In the genomic region with DNA sequence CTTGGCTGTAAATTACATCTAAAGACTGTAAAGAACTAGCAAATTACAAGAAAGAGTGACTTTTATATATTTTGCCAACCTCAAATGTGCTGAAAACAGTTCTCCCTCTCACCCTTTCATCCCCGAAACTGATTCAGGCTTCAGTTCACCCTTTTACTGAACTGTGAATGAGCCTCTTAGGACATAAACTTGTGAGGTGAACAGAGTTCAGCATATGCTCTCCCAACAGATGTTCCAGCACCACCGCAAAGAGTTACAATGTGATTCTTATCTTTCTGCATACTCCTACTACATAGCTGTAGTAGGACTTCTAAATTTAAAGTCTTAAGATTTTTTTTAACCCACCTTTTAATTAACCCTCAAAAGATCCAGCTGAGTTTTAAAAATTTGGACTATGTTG, we compare ENCODE assay signal across 9 cellular contexts. TPM values are rescaled to one million over a fixed set of nuclear protein-coding genes. Genes with fewer than 3 reads are reported as not detected.
DNase-seq lines count a peak whose midpoint lies in the region; ATAC-seq, FAIRE-seq and TF ChIP-seq lines count a peak whose summit lies in the region.
"Had no signal": no experiment of that assay in that cellular context is flagged by ENCODE, and none has a peak within 500 bp of the region (broad histone marks: within the 10 kb centered on the region; RNA-seq: fewer than 3 reads in every experiment).

No MANE protein-coding gene starts in this region.

- POLR2A ChIA-PET in A673 (lab: Charles Lee; ENCODE audit: low non-redundant PET) = no interaction called here

- no peaks in the 10 kb centered on the region for H3K27me3 ChIP-seq in A673 (replicated peaks; ENCODE audit: insufficient read depth, low read depth, low read length, poor library complexity)
- H3K27me3 ChIP-seq in astrocyte (ENCODE audit: insufficient read depth, low read length) = peaks cover 2% of the 10 kb centered on the region

- H3K27me3 Mint-ChIP-seq in HFFc6 (ENCODE audit: insufficient read depth) = peaks cover 6% of the 10 kb centered on the region; the same call in 1 of the 2 replicates
- H3K27me3 Mint-ChIP-seq in astrocyte (ENCODE audit: low read depth, unreplicated experiment) = no peaks in the 10 kb centered on the region
- H3K27me3 Mint-ChIP-seq in memory B cell = no peaks in the 10 kb centered on the region

- CTCF ChIA-PET in A673 (lab: Charles Lee) = no interaction called here

- H3K79me2 ChIP-seq in astrocyte (ENCODE audit: insufficient read depth, low read length) = peaks cover 20% of the 10 kb centered on the region

- no peak for TF ChIP-seq CTCF in A673 (conservative IDR thresholded peaks at IDR 0.05; ENCODE audit: low read depth, low read length)
- TF ChIP-seq CTCF in HFFc6 (IDR thresholded peaks at IDR 0.05) = no peak
- no peak for TF ChIP-seq CTCF in astrocyte (IDR thresholded peaks at IDR 0.05; ENCODE audit: insufficient read depth, low read depth, low read length)

- DNase-seq in A673 (ENCODE audit: low spot score) (no peak), HFFc6 (no peak), astrocyte (ENCODE audit: low read depth) (no peak), memory B cell (ENCODE audit: low spot score in 2 of 2) (no peak), NCI-H526 (lab: John Stamatoyannopoulos, UW) (no peak)
- no peak for DNase-seq in NK-92 treated with Interleukin-12 subunit alpha and Interleukin-12 subunit beta, amount 100 ng/mL, for 24 hours (lab: John Stamatoyannopoulos, UW)
- DNase-seq: NCI-H226 had no signal

- H3K36me3 ChIP-seq in A673 (ENCODE audit: insufficient read depth, low read length, poor library complexity, severe bottlenecking) = no peaks in the 10 kb centered on the region
- no peaks in the 10 kb centered on the region for H3K36me3 ChIP-seq in astrocyte (ENCODE audit: insufficient read depth, low read length)

- H3K9me3 ChIP-seq in A673 (ENCODE audit: low read depth, low read length, poor library complexity, severe bottlenecking) (no peaks in the 10 kb centered on the region), astrocyte (ENCODE audit: insufficient read depth, low read depth, low read length) (no peaks in the 10 kb centered on the region)

- FAIRE-seq in astrocyte (lab: Jason Lieb, UNC) = no peak

- peak overlapping the region; percentile 88 for H3K4me3 ChIP-seq in A673 (ENCODE audit: low read depth, low read length, poor library complexity, severe bottlenecking)
- no peak overlapping the region for H3K4me3 ChIP-seq in astrocyte (ENCODE audit: insufficient read depth, low read depth, low read length)

- intact Hi-C loops in A673 (cut with micrococcal nuclease; ENCODE audit: unreplicated experiment) = loop anchor here (5.0 kb wide), 2 partner anchors 74 to 94 kb away; no protein-coding TSS in a partner anchor

- H2AFZ ChIP-seq in astrocyte (ENCODE audit: low read depth, low read length) = no peak overlapping the region

- H3K9ac ChIP-seq in astrocyte (ENCODE audit: low read length) = no peak overlapping the region

- H3K27ac Mint-ChIP-seq in HFFc6 (no peak overlapping the region; the same call in 1 of the 2 replicates), astrocyte (ENCODE audit: unreplicated experiment) (peak overlapping the region; percentile 15), memory B cell (peak overlapping the region; percentile 83)

- H3K27ac ChIP-seq in A673 (ENCODE audit: low read depth, low read length, poor library complexity, severe bottlenecking) (no peak overlapping the region), astrocyte (ENCODE audit: low read depth, low read length) (no peak overlapping the region)

- peaks cover 7% of the 10 kb centered on the region for H4K20me1 ChIP-seq in astrocyte (ENCODE audit: insufficient read depth, low read length)

- H3K9me3 Mint-ChIP-seq in HFFc6 (no peaks in the 10 kb centered on the region), astrocyte (ENCODE audit: unreplicated experiment) (no peaks in the 10 kb centered on the region), memory B cell (no peaks in the 10 kb centered on the region)

- TSS peak; percentile 43 for BruUV-seq in A673 (replicated peaks; lab: Mats Ljungman, UMichigan)

- H3K4me1 Mint-ChIP-seq in HFFc6 (ENCODE audit: low read depth) (peaks cover 25% of the 10 kb centered on the region), astrocyte (ENCODE audit: low read depth, unreplicated experiment) (peaks cover 17% of the 10 kb centered on the region), memory B cell (peaks cover 20% of the 10 kb centered on the region)

- H3K4me3 Mint-ChIP-seq in HFFc6 = peak overlapping the region; percentile 86
- H3K4me3 Mint-ChIP-seq in astrocyte (ENCODE audit: unreplicated experiment) = peak overlapping the region; percentile 97
- H3K4me3 Mint-ChIP-seq in memory B cell = peak overlapping the region; percentile 89

- ATAC-seq in memory B cell (ENCODE audit: low read depth) (no peak), HG03095 (IDR thresholded peaks at IDR 0.05; ENCODE audit: unreplicated experiment) (no peak), HG03139 (IDR thresholded peaks at IDR 0.05; ENCODE audit: unreplicated experiment) (no peak)

- H3K36me3 Mint-ChIP-seq in HFFc6 (ENCODE audit: low read depth) (no peaks in the 10 kb centered on the region), astrocyte (ENCODE audit: low read depth, unreplicated experiment) (peaks cover 4% of the 10 kb centered on the region), memory B cell (peaks cover 4% of the 10 kb centered on the region)

- H3K4me1 ChIP-seq in A673 (ENCODE audit: insufficient read depth, low read length, poor library complexity, severe bottlenecking) = peaks cover 11% of the 10 kb centered on the region
- peaks cover 12% of the 10 kb centered on the region for H3K4me1 ChIP-seq in astrocyte (ENCODE audit: insufficient read depth, low read length)

- H3K4me2 ChIP-seq in astrocyte (ENCODE audit: low read length) = peak overlapping the region; percentile 92

RNA-seq across cellular contexts. Expression of gene ZCCHC2, which starts 1.2 kb away (rescaled TPM):
- total RNA-seq in A673 (2021) = 11.5 and 12.3 TPM in 2 replicates
- 1 to 10 TPM; 4.6 to 7.1 (median 5.4) TPM for total RNA-seq in HFFc6 (2021; fragmentation: NEBNext Ultra II Directional; extraction: Animal tissue kit (Norgen Biotek cat#: 25700))
- 14.8 and 16.3 TPM in 2 replicates for total RNA-seq in astrocyte
